Comparison of ENCODE assay signal across 12 cellular contexts in genomic region chr1:27010226-27010994, GRCh38. TPM values are rescaled to one million over a fixed set of nuclear protein-coding genes. Genes with fewer than 3 reads are reported as not detected.
DNase-seq lines count a peak whose midpoint lies in the region; ATAC-seq and TF ChIP-seq lines count a peak whose summit lies in the region.
"Had no signal": no experiment of that assay in that cellular context is flagged by ENCODE, and none has a peak within 500 bp of the region (broad histone marks: within the 10 kb centered on the region; RNA-seq: fewer than 3 reads in every experiment).

No MANE protein-coding gene starts in this region.

- H3K27me3 Mint-ChIP-seq in WTC11 (ENCODE audit: low read depth), result no peaks in the 10 kb centered on the region

- peaks cover 30% of the 10 kb centered on the region for H3K36me3 Mint-ChIP-seq in WTC11

- peaks cover 63% of the 10 kb centered on the region for H3K4me1 Mint-ChIP-seq in WTC11

- H3K9me2 ChIP-seq in Karpas-422 (replicated peaks; ENCODE audit: insufficient read depth, low read length), result no peaks in the 10 kb centered on the region

- WGBS in right cardiac atrium, result 50% methylated on average over 5 of the region's 5 CpGs
- WGBS in psoas muscle, 3 donors, result 58 to 78% (median 67%) methylated on average over 5 of the region's 5 CpGs

- H3K36me3 ChIP-seq in psoas muscle (ENCODE audit: insufficient read depth in 1 of 2, low read depth in 1 of 2) (no peaks in the 10 kb centered on the region), Karpas-422 (ENCODE audit: insufficient read depth, low read length) (no peaks in the 10 kb centered on the region)
- H3K36me3 ChIP-seq: spleen had no signal

- H3K9me3 ChIP-seq in right cardiac atrium (ENCODE audit: control insufficient read depth, low read length) (no peaks in the 10 kb centered on the region), psoas muscle (no peaks in the 10 kb centered on the region), Karpas-422 (ENCODE audit: low read length) (no peaks in the 10 kb centered on the region)
- H3K9me3 ChIP-seq: spleen had no signal

- DNase-seq in EH (ENCODE audit: low read depth) (peak; percentile 14), WTC11 (ENCODE audit: low spot score) (no peak), right cardiac atrium (no peak), psoas muscle (no peak), Karpas-422 (no peak), LoVo (ENCODE audit: low spot score) (no peak), posterior cingulate gyrus (no peak)
- no peak for DNase-seq in activated CD8-positive, alpha-beta memory T cell treated with anti-CD3 and anti-CD28 coated beads, Interleukin-2, amount 50 U/mL, for 48 hours
- DNase-seq: activated B cell treated with CpG ODN at 0.5 μM for 24 hours; activated gamma-delta T cell; effector memory CD4-positive, alpha-beta T cell; spleen had no signal

- ATAC-seq in WTC11 (no peak), right cardiac atrium (no peak), psoas muscle (no peak)

- H3K27me3 ChIP-seq in right cardiac atrium (ENCODE audit: control insufficient read depth, insufficient read depth) (no peaks in the 10 kb centered on the region), psoas muscle (ENCODE audit: insufficient read depth in 3 of 3, low read length in 2 of 3) (no peaks in the 10 kb centered on the region), Karpas-422 (ENCODE audit: low read length) (no peaks in the 10 kb centered on the region)

- H4K20me1 ChIP-seq in Karpas-422 (ENCODE audit: insufficient read depth, low read depth, low read length), result no peaks in the 10 kb centered on the region

- intact Hi-C loops in right cardiac atrium (cut with DNase I) (no loop called here), psoas muscle (cut with DNase I) (no loop called here), posterior cingulate gyrus (cut with DNase I) (no loop called here)

- TF ChIP-seq CTCF in WTC11 (IDR thresholded peaks at IDR 0.05) (no peak), psoas muscle (IDR thresholded peaks at IDR 0.05) (no peak)

- no peak overlapping the region for H2AFZ ChIP-seq in Karpas-422 (ENCODE audit: low read length)

- peak overlapping the region; percentile 88 for H3K4me3 Mint-ChIP-seq in WTC11
- H3K4me3 Mint-ChIP-seq: activated B cell treated with CpG ODN at 0.5 μM for 24 hours had no signal

- H3K27ac Mint-ChIP-seq in WTC11, result peak overlapping the region; percentile 91
- H3K27ac Mint-ChIP-seq: activated B cell treated with CpG ODN at 0.5 μM for 24 hours had no signal

- H3K4me3 ChIP-seq in right cardiac atrium (ENCODE audit: low read length), result no peak overlapping the region
- peak overlapping the region; percentile 18 for H3K4me3 ChIP-seq in psoas muscle
- H3K4me3 ChIP-seq in Karpas-422 (ENCODE audit: low read length), result no peak overlapping the region
- H3K4me3 ChIP-seq: spleen had no signal

- H3K4me2 ChIP-seq in Karpas-422 (ENCODE audit: low read depth, low read length, poor library complexity, severe bottlenecking), result no peak overlapping the region

- peaks cover 3% of the 10 kb centered on the region for H3K4me1 ChIP-seq in right cardiac atrium (ENCODE audit: control insufficient read depth, insufficient read depth, low read length)
- H3K4me1 ChIP-seq in psoas muscle, result peaks cover 9% of the 10 kb centered on the region
- no peaks in the 10 kb centered on the region for H3K4me1 ChIP-seq in Karpas-422 (ENCODE audit: low read length)

- CTCF ChIA-PET in WTC11 (lab: Charles Lee), result interaction anchor here (7.0 to 8.2 kb wide), 2 partner anchors 14 to 34 kb away, joined by 77 to 126 read pairs; partner anchors contain the start of gene TRNP1

- H3K9ac ChIP-seq in Karpas-422 (ENCODE audit: low read length), result no peak overlapping the region

- POLR2A ChIA-PET in WTC11 (lab: Charles Lee), result interaction anchor here (0.5 to 5.5 kb wide), 7 partner anchors 8 to 144 kb away, joined by 3 to 83 read pairs (median 9); partner anchors contain the start of gene TRNP1

- H3K9me3 Mint-ChIP-seq in WTC11, result no peaks in the 10 kb centered on the region
- H3K9me3 Mint-ChIP-seq: activated B cell treated with CpG ODN at 0.5 μM for 24 hours had no signal

- no peaks in the 10 kb centered on the region for H3K79me2 ChIP-seq in Karpas-422 (ENCODE audit: low read length)

- H3K27ac ChIP-seq in right cardiac atrium (ENCODE audit: low read length) (peak overlapping the region; percentile 38), psoas muscle (no peak overlapping the region), Karpas-422 (ENCODE audit: low read length) (no peak overlapping the region)
- H3K27ac ChIP-seq: spleen had no signal

TF ChIP-seq in WTC11, 78 proteins besides CTCF, POLR2A, EP300 and RAD21:
- TF ChIP-seq CBFB (CRISPR knock-in tag; IDR thresholded peaks at IDR 0.05; ENCODE audit: low read depth) (0 out of 2 replicates have a peak, but pooled peaks have one; percentile 49), NFYB (CRISPR knock-in tag; conservative IDR thresholded peaks at IDR 0.05; ENCODE audit: low read depth) (no peak)

RNA-seq across cellular contexts. Expression of gene TENT5B, which starts 2.2 kb away (rescaled TPM):
- total RNA-seq in WTC11 (2021), result 104 to 124 TPM (median 119 TPM) in 3 replicates
- 10 to 100 TPM; 27.5 to 32.4 (median 30.7) TPM for total RNA-seq in right cardiac atrium
- 28.6 TPM for polyA plus RNA-seq in right cardiac atrium
- 1 to 10 TPM in 3 of 4 donors, under 1 TPM in 1; 0.20 to 2.3 (median 1.7) TPM for total RNA-seq in psoas muscle
- polyA plus RNA-seq in psoas muscle, result 1 to 10 TPM in 1 of 3 donors, under 1 TPM in 2; 0.70 to 2.5 (median 0.74) TPM
- total RNA-seq in Karpas-422 (2014; rRNA removed; shearing (Covaris generic); ENCODE audit: low replicate concordance), result not detected in 2 replicates
- total RNA-seq: activated B cell treated with CpG ODN at 0.5 μM for 24 hours had no signal

RNA-seq across cellular contexts. Expression of gene TRNP1, which starts 16.9 kb away (rescaled TPM):
- 37.6 to 51.4 TPM (median 49.4 TPM) in 3 replicates for total RNA-seq in WTC11 (2021)
- 10 to 100 TPM; 45.9 to 52.4 (median 49.1) TPM for total RNA-seq in right cardiac atrium
- polyA plus RNA-seq in right cardiac atrium, result 64.6 TPM
- 1 to 10 TPM in 3 of 4 donors, under 1 TPM in 1; 0.84 to 3.8 (median 1.4) TPM for total RNA-seq in psoas muscle
- 1 to 10 TPM; 1.1 to 1.6 (median 1.6) TPM for polyA plus RNA-seq in psoas muscle
- not detected in 2 replicates for total RNA-seq in Karpas-422 (2014; rRNA removed; shearing (Covaris generic); ENCODE audit: low replicate concordance)

RNA-seq across cellular contexts. Expression of gene KDF1, which starts 50.1 kb away (rescaled TPM):
- total RNA-seq in WTC11 (2021), result 18.9 to 19.8 TPM (median 19.0 TPM) in 3 replicates
- 1 to 10 TPM in 1 of 4 donors, under 1 TPM in 3; 0.19 to 1.2 (median 0.88) TPM for total RNA-seq in right cardiac atrium
- polyA plus RNA-seq in right cardiac atrium, result 0.54 TPM
- not detected for total RNA-seq in psoas muscle
- under 1 TPM in 1 of 3 donors, not detected in 2; 0.01 TPM for polyA plus RNA-seq in psoas muscle
- 0.14 TPM in 1 of 2 replicates, not detected in the other for total RNA-seq in Karpas-422 (2014; rRNA removed; shearing (Covaris generic); ENCODE audit: low replicate concordance)

Comparison
In these comparisons a context has a peak if more than half of its experiments do, and no peak if none do; other contexts are left out.
1. RNA of gene TENT5B, which starts 2.2 kb away (total RNA-seq): 104 to 124 TPM in WTC11 and 27.5 to 32.4 TPM in right cardiac atrium; 0.20 to 2.3 TPM in psoas muscle and not detected in Karpas-422; every median in the first group is over 4 times any median in the second.